ENCODE assay signal across 18 cellular contexts in the genomic region with DNA sequence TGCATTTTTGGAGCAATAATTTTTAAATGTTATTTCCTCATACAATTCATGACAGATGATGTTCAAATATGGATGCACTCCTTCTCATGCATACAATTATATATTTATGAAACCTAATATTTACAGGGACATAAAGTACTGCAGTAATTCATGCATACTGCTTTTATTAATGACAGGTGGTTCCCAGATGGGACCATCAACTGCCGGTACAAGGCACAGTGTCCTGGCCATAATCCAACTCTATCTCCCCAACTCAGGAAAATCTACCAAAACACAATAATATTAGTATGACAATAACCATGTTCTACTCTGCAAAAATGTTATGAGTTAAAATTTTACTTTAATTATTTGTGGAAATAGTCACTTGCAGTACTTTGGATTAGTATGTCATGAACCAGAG.
"Had no signal": no experiment of that assay in that cellular context is flagged by ENCODE, and none has a peak within 500 bp of the region (broad histone marks: within the 10 kb centered on the region; RNA-seq: fewer than 3 reads in every experiment).

No MANE protein-coding gene starts in this region.

- DNase-seq: activated CD4-positive, alpha-beta memory T cell treated with anti-CD3 and anti-CD28 coated beads for 36 hours; activated CD4-positive, alpha-beta T cell treated with anti-CD3 and anti-CD28 coated beads, Interleukin-2, amount 10 ng/mL, durations not matched to agents 7 days and 5 days; activated CD4-positive, CD25-positive, alpha-beta regulatory T cell; activated CD8-positive, alpha-beta memory T cell treated with anti-CD3 and anti-CD28 coated beads for 24 hours; activated effector memory CD4-positive, alpha-beta T cell treated with anti-CD3 and anti-CD28 coated beads, Interleukin-2, amount 50 U/mL, for 16 hours; activated naive CD4-positive, alpha-beta T cell treated with Interleukin-2 at 50 U/mL for 16 hours; activated naive CD8-positive, alpha-beta T cell treated with anti-CD3 and anti-CD28 coated beads, Interleukin-2, amount 50 U/mL, for 24 hours; activated T-cell treated with anti-CD3 and anti-CD28 coated beads, Interleukin-2, amount 50 U/mL, for 4 hours; amniotic stem cell; body of pancreas; central memory CD4-positive, alpha-beta T cell; Kasumi-1; KBM-7; NCI-H446 treated with DMSO at 0.1 percent for 48 hours; SHP77 treated with DMSO at 0.1 percent for 48 hours; T-helper 1 cell had no signal

- H3K9me3 ChIP-seq: ascending aorta, body of pancreas had no signal

- H3K36me3 ChIP-seq: ascending aorta had no signal

- H3K4me3 ChIP-seq: ascending aorta, body of pancreas had no signal

- H3K27ac ChIP-seq: ascending aorta, body of pancreas, VCaP had no signal

- H3K27me3 ChIP-seq: ascending aorta, body of pancreas had no signal

- H3K4me1 ChIP-seq: ascending aorta, body of pancreas had no signal
